In the genomic region with DNA sequence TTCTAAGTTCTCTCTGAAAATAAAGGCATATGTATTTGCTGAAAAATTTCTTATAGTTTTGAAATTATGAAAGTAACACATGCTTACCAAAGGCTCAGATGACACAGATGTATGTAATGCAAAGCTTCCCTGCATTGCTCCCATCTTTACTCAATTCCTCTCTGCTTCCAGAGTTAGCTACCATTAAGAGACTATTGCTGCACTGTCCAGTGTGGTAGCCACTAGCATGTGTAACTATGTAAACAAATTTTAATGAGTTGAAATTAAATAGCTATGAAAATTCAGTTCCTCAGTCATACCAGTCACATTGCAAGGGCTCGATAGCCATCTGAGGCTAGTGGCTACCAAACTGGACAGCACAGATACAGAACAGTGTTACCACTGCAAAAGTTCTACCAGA, we compare ENCODE assay signal across 19 cellular contexts.
"Had no signal": no experiment of that assay in that cellular context is flagged by ENCODE, and none has a peak within 500 bp of the region (broad histone marks: within the 10 kb centered on the region; RNA-seq: fewer than 3 reads in every experiment).

No MANE protein-coding gene starts in this region.

- H3K27me3 ChIP-seq: esophagus squamous epithelium, right lobe of liver, stomach, thyroid gland, vagina had no signal

- DNase-seq: cortex of kidney; effector memory CD8-positive, alpha-beta T cell; erythroblast; esophagus squamous epithelium; head of caudate nucleus; kidney; right lobe of liver; small intestine; stimulated activated CD4-positive, alpha-beta T cell treated with anti-CD3 and anti-CD28 coated beads, Interleukin-15, amount 100 ng/mL, for 24 hours; stimulated activated CD4-positive, alpha-beta T cell treated with anti-CD3 and anti-CD28 coated beads, Interleukin-4, amount 100 ng/mL, for 1 hour; stimulated activated CD8-positive, alpha-beta memory T cell treated with anti-CD3 and anti-CD28 coated beads, Interleukin-4, amount 100 ng/mL, for 48 hours; stimulated activated naive CD4-positive, alpha-beta T cell treated with Interleukin-2 at 50 U/mL for 16 hours; stomach; thyroid gland had no signal

- ATAC-seq: effector memory CD8-positive, alpha-beta T cell; left lobe of liver; natural killer cell treated with Interleukin-12 subunit alpha and Interleukin-12 subunit beta and Interleukin-15 and Interleukin-18, amount 100 ng/mL, for 72 hours; right lobe of liver had no signal

- H3K4me3 ChIP-seq: esophagus squamous epithelium, lung, right lobe of liver, stomach, thyroid gland, vagina had no signal

- H3K27ac ChIP-seq: esophagus squamous epithelium, parathyroid adenoma, right lobe of liver, stomach, vagina had no signal
